14 cellular contexts compared by ENCODE assay signal in the genomic region with DNA sequence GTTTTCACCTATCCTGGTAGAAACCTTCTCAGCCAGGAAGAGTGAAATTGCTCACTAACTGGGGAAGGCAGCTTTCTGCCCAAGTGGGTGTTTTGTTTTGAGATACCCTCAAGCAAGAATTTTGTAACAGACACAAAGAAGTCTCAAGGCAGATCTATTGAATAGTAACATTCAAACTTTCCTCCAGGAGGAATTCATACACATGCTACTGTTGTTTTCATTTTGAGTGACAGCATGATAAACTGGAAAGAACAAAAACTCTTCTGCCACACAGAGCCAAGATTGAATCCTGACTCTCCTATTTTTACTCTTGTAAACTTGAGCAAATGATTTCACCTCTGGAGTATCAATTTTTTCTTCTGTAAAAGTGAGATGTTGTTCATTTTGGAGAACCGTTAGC.
"Had no signal": no experiment of that assay in that cellular context is flagged by ENCODE, and none has a peak within 500 bp of the region (broad histone marks: within the 10 kb centered on the region; RNA-seq: fewer than 3 reads in every experiment).

No MANE protein-coding gene starts in this region.

- H3K27me3 ChIP-seq: adrenal gland, body of pancreas, gastrocnemius medialis, SJSA1, upper lobe of right lung had no signal

- H3K36me3 ChIP-seq: adrenal gland, gastrocnemius medialis, SJSA1, upper lobe of right lung had no signal

- H3K27ac ChIP-seq: adrenal gland, body of pancreas, SJSA1, upper lobe of right lung, VCaP had no signal

- DNase-seq: activated CD8-positive, alpha-beta memory T cell treated with anti-CD3 and anti-CD28 coated beads for 24 hours; adrenal gland; body of pancreas; central memory CD4-positive, alpha-beta T cell; cortex of kidney; effector CD8-positive, alpha-beta T cell; gastrocnemius medialis; islet precursor cell; T1000; upper lobe of right lung had no signal

- H3K9me3 ChIP-seq: adrenal gland, body of pancreas, gastrocnemius medialis, SJSA1, upper lobe of right lung had no signal

- H3K4me3 ChIP-seq: adrenal gland, body of pancreas, gastrocnemius medialis, SJSA1, skin epidermis, upper lobe of right lung had no signal

- H3K4me1 ChIP-seq: adrenal gland, body of pancreas, SJSA1 had no signal

- ATAC-seq: body of pancreas, gastrocnemius medialis, left lobe of liver had no signal
